In genomic region chr3:85589145-85589544, GRCh38 we compare ENCODE assay signal across 16 cellular contexts.
DNase-seq lines count a peak whose midpoint lies in the region; ATAC-seq and TF ChIP-seq lines count a peak whose summit lies in the region.
"Had no signal": no experiment of that assay in that cellular context is flagged by ENCODE, and none has a peak within 500 bp of the region (broad histone marks: within the 10 kb centered on the region; RNA-seq: fewer than 3 reads in every experiment).

No MANE protein-coding gene starts in this region.

- WGBS in GM23248 (ENCODE audit: low coverage in 1 of 2, low lambda C conversion rate in 2 of 2, missing lambda C conversion rate in 2 of 2), 2 experiments: 0 to 7% methylated on average over 3 of the region's 3 CpGs

- H3K4me1 ChIP-seq in GM23248 (ENCODE audit: insufficient read depth) (no peaks in the 10 kb centered on the region), skeletal muscle satellite cell (ENCODE audit: control insufficient read depth, insufficient read depth, low read length) (peaks cover 17% of the 10 kb centered on the region), SJCRH30 (no peaks in the 10 kb centered on the region)

- no peaks in the 10 kb centered on the region for H4K20me1 ChIP-seq in GM23248 (ENCODE audit: insufficient read depth)

- no peaks in the 10 kb centered on the region for H3K9me2 ChIP-seq in GM23248 (ENCODE audit: insufficient read depth)

- no peaks in the 10 kb centered on the region for H3K79me2 ChIP-seq in GM23248 (ENCODE audit: insufficient read depth)

- H3K36me3 ChIP-seq in GM23248 (ENCODE audit: low read depth): no peaks in the 10 kb centered on the region
- no peaks in the 10 kb centered on the region for H3K36me3 ChIP-seq in skeletal muscle satellite cell (ENCODE audit: insufficient read depth, low read length)
- H3K36me3 ChIP-seq in SJCRH30: no peaks in the 10 kb centered on the region
- H3K36me3 ChIP-seq: neural progenitor cell had no signal

- H3K9me3 ChIP-seq in GM23248 (ENCODE audit: low read depth) (no peaks in the 10 kb centered on the region), skeletal muscle satellite cell (replicated peaks; ENCODE audit: low read length) (no peaks in the 10 kb centered on the region), SJCRH30 (replicated peaks) (no peaks in the 10 kb centered on the region)

- ATAC-seq in GM19452 (IDR thresholded peaks at IDR 0.05; ENCODE audit: unreplicated experiment): no peak
- ATAC-seq in HG02642 (IDR thresholded peaks at IDR 0.05; ENCODE audit: poor library complexity, unreplicated experiment): no peak
- no peak for ATAC-seq in HG03571 (IDR thresholded peaks at IDR 0.05; ENCODE audit: unreplicated experiment)

- H3K27ac ChIP-seq in GM23248 (no peak overlapping the region), SJCRH30 (no peak overlapping the region)
- H3K27ac ChIP-seq: neural progenitor cell had no signal

- H3K9ac ChIP-seq in GM23248 (no peak overlapping the region), skeletal muscle satellite cell (ENCODE audit: low read depth, low read length) (no peak overlapping the region)
- H3K9ac ChIP-seq: neural progenitor cell had no signal

- DNase-seq in GM23248 (peak; percentile 22), RPMI7951 (ENCODE audit: low read depth) (peak; percentile 1), fibroblast of mammary gland (ENCODE audit: low read depth) (peak; percentile 41), SJCRH30 (no peak)
- DNase-seq: activated B cell treated with CpG ODN at 0.5 μM for 24 hours; AML-193; DMS 273 treated with DMSO at 0.1 percent for 48 hours; KG1; NCI-H1105 treated with DMSO at 0.1 percent for 48 hours; stimulated activated CD4-positive, alpha-beta T cell treated with anti-CD3 and anti-CD28 coated beads, Interleukin-1b, Interleukin-23, amount 100 ng/mL, for 48 hours; substantia nigra had no signal

- H3K4me3 ChIP-seq in GM23248: no peak overlapping the region
- H3K4me3 ChIP-seq in fibroblast of mammary gland (ENCODE audit: control insufficient read depth, low read depth, low read length): no peak overlapping the region
- H3K4me3 ChIP-seq in skeletal muscle satellite cell (ENCODE audit: low read length): no peak overlapping the region
- H3K4me3 ChIP-seq in SJCRH30: no peak overlapping the region
- H3K4me3 ChIP-seq: neural progenitor cell had no signal

- no peak overlapping the region for H2AFZ ChIP-seq in GM23248
- H2AFZ ChIP-seq: neural progenitor cell had no signal

- in situ Hi-C loops in GM23248 (cut with MboI): no loop called here

- no peaks in the 10 kb centered on the region for H3K27me3 ChIP-seq in GM23248 (replicated peaks; ENCODE audit: insufficient read depth)
- H3K27me3 ChIP-seq in skeletal muscle satellite cell (ENCODE audit: control insufficient read depth, insufficient read depth, low read length): no peaks in the 10 kb centered on the region
- no peaks in the 10 kb centered on the region for H3K27me3 ChIP-seq in SJCRH30
- H3K27me3 ChIP-seq: neural progenitor cell had no signal

- TF ChIP-seq CTCF in fibroblast of mammary gland (conservative IDR thresholded peaks at IDR 0.05; ENCODE audit: control insufficient read depth, insufficient read depth, low read depth, low read length): no peak

- no peak overlapping the region for H3K4me2 ChIP-seq in GM23248 (ENCODE audit: unreplicated experiment)
- peak overlapping the region; percentile 7 for H3K4me2 ChIP-seq in skeletal muscle satellite cell (ENCODE audit: low read length)
- H3K4me2 ChIP-seq: neural progenitor cell had no signal

- H3F3A ChIP-seq in GM23248 (ENCODE audit: insufficient read depth): no peaks in the 10 kb centered on the region

Comparison
In these comparisons a context has a peak if more than half of its experiments do, and no peak if none do; other contexts are left out.
1. DNase-seq: peak in GM23248 (single experiment), RPMI7951 (single experiment) and fibroblast of mammary gland (single experiment); none in SJCRH30 (0 of 2).